Comparison of ENCODE assay signal across 15 cellular contexts in the genomic region with DNA sequence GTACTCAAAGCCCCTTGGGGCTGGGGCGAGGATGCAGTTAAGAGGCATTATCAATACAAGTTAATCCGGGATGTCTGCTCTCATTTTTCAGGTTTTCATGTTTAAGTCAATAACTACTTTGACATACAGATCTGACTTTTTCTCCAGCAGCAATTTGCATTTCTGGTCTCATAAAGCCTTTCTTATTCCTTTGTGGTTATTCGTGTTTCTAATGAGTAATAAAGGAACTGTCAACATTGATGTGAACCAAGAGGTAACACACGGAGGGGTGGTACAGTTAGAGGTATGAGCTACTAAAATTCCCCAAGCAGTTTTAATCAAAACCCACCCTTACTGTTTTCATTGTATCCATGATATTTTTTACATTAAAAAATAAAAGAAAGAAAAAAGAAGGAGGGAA.
DNase-seq lines count a peak whose midpoint lies in the region; ATAC-seq, FAIRE-seq and TF ChIP-seq lines count a peak whose summit lies in the region.
"Had no signal": no experiment of that assay in that cellular context is flagged by ENCODE, and none has a peak within 500 bp of the region (broad histone marks: within the 10 kb centered on the region; RNA-seq: fewer than 3 reads in every experiment).

No MANE protein-coding gene starts in this region.

- H3K4me1 Mint-ChIP-seq in activated CD4-positive, alpha-beta memory T cell treated with anti-CD3 and anti-CD28 coated beads, Interleukin-2, amount 10 ng/mL, durations not matched to agents 7 days and 5 days: no peaks in the 10 kb centered on the region

- H3K27ac Mint-ChIP-seq in activated CD4-positive, alpha-beta memory T cell treated with anti-CD3 and anti-CD28 coated beads, Interleukin-2, amount 10 ng/mL, durations not matched to agents 7 days and 5 days: no peak overlapping the region
- H3K27ac Mint-ChIP-seq: stimulated activated naive CD8-positive, alpha-beta T cell treated with anti-CD3 and anti-CD28 coated beads, Interleukin-15, Interleukin-2, amounts not matched to agents 100 ng/mL and 50 ng/mL, for 24 hours had no signal

- H3K36me3 ChIP-seq in pancreas: no peaks in the 10 kb centered on the region

- no peaks in the 10 kb centered on the region for H3K9me3 ChIP-seq in pancreas

- no peaks in the 10 kb centered on the region for H3K36me3 Mint-ChIP-seq in activated CD4-positive, alpha-beta memory T cell treated with anti-CD3 and anti-CD28 coated beads, Interleukin-2, amount 10 ng/mL, durations not matched to agents 7 days and 5 days (ENCODE audit: low read depth)

- TF ChIP-seq CTCF in pancreas (IDR thresholded peaks at IDR 0.05): no peak

- POLR2A ChIA-PET in activated CD4-positive, alpha-beta memory T cell treated with anti-CD3 and anti-CD28 coated beads, Interleukin-2, amount 10 ng/mL, durations not matched to agents 7 days and 5 days (lab: Charles Lee): no interaction called here

- no peaks in the 10 kb centered on the region for H3K9me3 Mint-ChIP-seq in activated CD4-positive, alpha-beta memory T cell treated with anti-CD3 and anti-CD28 coated beads, Interleukin-2, amount 10 ng/mL, durations not matched to agents 7 days and 5 days
- H3K9me3 Mint-ChIP-seq: stimulated activated naive CD8-positive, alpha-beta T cell treated with anti-CD3 and anti-CD28 coated beads, Interleukin-15, Interleukin-2, amounts not matched to agents 100 ng/mL and 50 ng/mL, for 24 hours had no signal

- intact Hi-C loops in pancreas (cut with DNase I): no loop called here

- CTCF ChIA-PET in activated CD4-positive, alpha-beta memory T cell treated with anti-CD3 and anti-CD28 coated beads, Interleukin-2, amount 10 ng/mL, durations not matched to agents 7 days and 5 days (lab: Charles Lee): no interaction called here

- H3K4me3 Mint-ChIP-seq in activated CD4-positive, alpha-beta memory T cell treated with anti-CD3 and anti-CD28 coated beads, Interleukin-2, amount 10 ng/mL, durations not matched to agents 7 days and 5 days: no peak overlapping the region
- H3K4me3 Mint-ChIP-seq: stimulated activated naive CD8-positive, alpha-beta T cell treated with anti-CD3 and anti-CD28 coated beads, Interleukin-15, Interleukin-2, amounts not matched to agents 100 ng/mL and 50 ng/mL, for 24 hours had no signal

- no peaks in the 10 kb centered on the region for H3K27me3 ChIP-seq in pancreas

- H3K4me1 ChIP-seq in pancreas: no peaks in the 10 kb centered on the region

- H3K27me3 Mint-ChIP-seq in activated CD4-positive, alpha-beta memory T cell treated with anti-CD3 and anti-CD28 coated beads, Interleukin-2, amount 10 ng/mL, durations not matched to agents 7 days and 5 days: peaks cover 2% of the 10 kb centered on the region

- WGBS in pancreas, 2 donors: 55 to 62% methylated on average over 4 of the region's 4 CpGs

- H3K27ac ChIP-seq in pancreas: no peak overlapping the region

- H3K4me3 ChIP-seq in pancreas: no peak overlapping the region

- ATAC-seq in GM18858 (IDR thresholded peaks at IDR 0.05; ENCODE audit: unreplicated experiment) (peak; percentile 97), GM21423 (IDR thresholded peaks at IDR 0.05; ENCODE audit: unreplicated experiment) (peak; percentile 82), HG02970 (IDR thresholded peaks at IDR 0.05; ENCODE audit: low FRiP score, unreplicated experiment) (peak; percentile 53), HG03565 (IDR thresholded peaks at IDR 0.05; ENCODE audit: unreplicated experiment) (peak; percentile 98), pancreas (no peak)

- FAIRE-seq in pancreas (lab: Jason Lieb, UNC): no peak
- FAIRE-seq: kidney had no signal

- DNase-seq in NCI-H524 treated with DMSO at 0.1 percent for 48 hours (lab: John Stamatoyannopoulos, UW): no peak
- no peak for DNase-seq in pancreas
- no peak for DNase-seq in AG08395 (ENCODE audit: low spot score)
- no peak for DNase-seq in activated CD4-positive, alpha-beta memory T cell treated with anti-CD3 and anti-CD28 coated beads, Interleukin-2, amount 10 ng/mL, durations not matched to agents 7 days and 5 days
- DNase-seq: activated CD8-positive, alpha-beta memory T cell treated with anti-CD3 and anti-CD28 coated beads for 24 hours; activated naive CD4-positive, alpha-beta T cell; DND-41; kidney; stimulated activated CD4-positive, alpha-beta T cell treated with anti-CD3 and anti-CD28 coated beads, Interleukin-4, amount 100 ng/mL, for 1 hour; T-helper 9 cell had no signal

Comparison
In these comparisons a context has a peak if more than half of its experiments do, and no peak if none do; other contexts are left out.
1. ATAC-seq: peak in GM18858 (single experiment), GM21423 (single experiment), HG02970 (single experiment) and HG03565 (single experiment); none in pancreas (0 of 4).